In genomic region chr7:38369816-38370493, GRCh38 we compare ENCODE assay signal across 8 cellular contexts.
DNase-seq lines count a peak whose midpoint lies in the region; ATAC-seq, FAIRE-seq and TF ChIP-seq lines count a peak whose summit lies in the region.

No MANE protein-coding gene starts in this region.

- peak; percentile 86 for FAIRE-seq in GM12892 (lab: Jason Lieb, UNC)

- no peaks in the 10 kb centered on the region for H3K4me1 ChIP-seq in ascending aorta
- no peaks in the 10 kb centered on the region for H3K4me1 ChIP-seq in hepatocyte (ENCODE audit: insufficient read depth)

- H3K9me2 ChIP-seq in hepatocyte (replicated peaks; ENCODE audit: insufficient read depth) = no peaks in the 10 kb centered on the region

- H3K27me3 ChIP-seq in ascending aorta = no peaks in the 10 kb centered on the region
- no peaks in the 10 kb centered on the region for H3K27me3 ChIP-seq in hepatocyte

- intact Hi-C loops in ascending aorta (cut with DNase I) = no loop called here

- H2AFZ ChIP-seq in hepatocyte = peak overlapping the region; percentile 59

- DNase-seq in GM12892 (ENCODE audit: insufficient read length) (no peak), NCI-H1417 treated with DMSO at 0.1 percent for 48 hours (lab: John Stamatoyannopoulos, UW) (peak; percentile 11), T-helper 2 cell (peak; percentile 54 to 81 (median 68)), ascending aorta (ENCODE audit: low spot score in 2 of 2) (peak; percentile 69 to 90), hepatocyte (ENCODE audit: low spot score) (peak; percentile 92), skeletal muscle cell (ENCODE audit: low read depth) (peak; percentile 56)

- no peak for TF ChIP-seq POLR2A in GM12892 (IDR thresholded peaks at IDR 0.05; ENCODE audit: low read depth, low read length)

- no peak overlapping the region for H3K27ac ChIP-seq in ascending aorta
- H3K27ac ChIP-seq in hepatocyte = no peak overlapping the region

- WGBS in hepatocyte (ENCODE audit: low lambda C conversion rate, missing lambda C conversion rate) = 26% methylated on average over 8 of the region's 8 CpGs

- H4K20me1 ChIP-seq in hepatocyte (ENCODE audit: insufficient read depth, poor library complexity, severe bottlenecking) = no peaks in the 10 kb centered on the region

- H3K4me3 ChIP-seq in ascending aorta (no peak overlapping the region), hepatocyte (no peak overlapping the region), skeletal muscle cell (ENCODE audit: low read depth, low read length) (no peak overlapping the region)

- H3K36me3 ChIP-seq in ascending aorta = no peaks in the 10 kb centered on the region
- no peaks in the 10 kb centered on the region for H3K36me3 ChIP-seq in hepatocyte (replicated peaks; ENCODE audit: insufficient read depth, low read depth)

- peak; percentile 70 for ATAC-seq in HG02763 (IDR thresholded peaks at IDR 0.05; ENCODE audit: unreplicated experiment)
- no peak for ATAC-seq in GM19467 (IDR thresholded peaks at IDR 0.05; ENCODE audit: unreplicated experiment)

- H3K9me3 ChIP-seq in ascending aorta = no peaks in the 10 kb centered on the region
- H3K9me3 ChIP-seq in hepatocyte (ENCODE audit: low read depth) = no peaks in the 10 kb centered on the region

- H3K4me2 ChIP-seq in hepatocyte = peak overlapping the region; percentile 58

- peak; percentile 56 to 60 (median 56) for TF ChIP-seq CTCF in ascending aorta (IDR thresholded peaks at IDR 0.05)
- peak; percentile 80 for TF ChIP-seq CTCF in hepatocyte (IDR thresholded peaks at IDR 0.05; ENCODE audit: poor library complexity)

- H3K79me2 ChIP-seq in hepatocyte = no peaks in the 10 kb centered on the region
